ENCODE assay signal across 18 cellular contexts in the genomic region with DNA sequence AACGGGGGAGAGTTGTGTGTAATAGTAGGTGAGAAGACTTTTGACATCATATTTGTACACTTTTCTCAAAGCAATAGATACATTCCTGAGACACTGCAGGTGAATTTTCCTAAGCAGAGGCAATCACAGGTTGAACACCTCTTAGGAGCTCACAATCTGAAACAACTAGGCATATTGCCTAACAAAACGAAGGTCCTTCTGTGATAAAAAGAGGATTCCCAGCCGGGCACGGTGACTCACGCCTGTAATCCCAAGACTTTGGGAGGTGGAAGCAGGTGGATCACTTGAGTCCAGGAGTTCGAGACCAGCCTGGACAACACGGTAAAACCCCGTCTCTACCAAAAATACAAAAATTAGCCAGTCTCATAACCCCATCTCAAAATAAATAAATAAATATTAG.
"Had no signal": no experiment of that assay in that cellular context is flagged by ENCODE, and none has a peak within 500 bp of the region (broad histone marks: within the 10 kb centered on the region; RNA-seq: fewer than 3 reads in every experiment).

No MANE protein-coding gene starts in this region.

- H3K4me1 ChIP-seq: body of pancreas, colonic mucosa had no signal

- H3K27ac ChIP-seq: body of pancreas, colonic mucosa, ovary, WERI-Rb-1 had no signal

- H3K4me1 Mint-ChIP-seq: activated CD4-positive, alpha-beta T cell treated with anti-CD3 and anti-CD28 coated beads for 36 hours; activated naive CD8-positive, alpha-beta T cell treated with anti-CD3 and anti-CD28 coated beads for 36 hours; central memory CD8-positive, alpha-beta T cell; stimulated activated effector memory CD8-positive, alpha-beta T cell treated with anti-CD3 and anti-CD28 coated beads, Interleukin-12 subunit alpha, Interleukin-12 subunit beta, amount 100 ng/mL, for 72 hours had no signal

- H3K27me3 ChIP-seq: body of pancreas, colonic mucosa, ovary, stomach had no signal

- H3K36me3 ChIP-seq: colonic mucosa, ovary, WERI-Rb-1 had no signal

- H3K27ac Mint-ChIP-seq: activated CD4-positive, alpha-beta memory T cell treated with anti-CD3 and anti-CD28 coated beads for 36 hours; activated CD4-positive, alpha-beta T cell treated with anti-CD3 and anti-CD28 coated beads for 36 hours; activated naive CD8-positive, alpha-beta T cell treated with anti-CD3 and anti-CD28 coated beads for 36 hours; stimulated activated effector memory CD8-positive, alpha-beta T cell treated with anti-CD3 and anti-CD28 coated beads, Interleukin-12 subunit alpha, Interleukin-12 subunit beta, amount 100 ng/mL, for 72 hours had no signal

- H3K36me3 Mint-ChIP-seq: activated CD4-positive, alpha-beta memory T cell treated with anti-CD3 and anti-CD28 coated beads for 36 hours; activated naive CD8-positive, alpha-beta T cell treated with anti-CD3 and anti-CD28 coated beads for 36 hours; stimulated activated effector memory CD8-positive, alpha-beta T cell treated with anti-CD3 and anti-CD28 coated beads, Interleukin-12 subunit alpha, Interleukin-12 subunit beta, amount 100 ng/mL, for 72 hours had no signal

- H3K9me3 ChIP-seq: body of pancreas, colonic mucosa, ovary, stomach had no signal

- H3K9me3 Mint-ChIP-seq: activated CD4-positive, alpha-beta memory T cell treated with anti-CD3 and anti-CD28 coated beads for 36 hours; activated naive CD8-positive, alpha-beta T cell treated with anti-CD3 and anti-CD28 coated beads for 36 hours; central memory CD8-positive, alpha-beta T cell; stimulated activated effector memory CD8-positive, alpha-beta T cell treated with anti-CD3 and anti-CD28 coated beads, Interleukin-12 subunit alpha, Interleukin-12 subunit beta, amount 100 ng/mL, for 72 hours had no signal

- DNase-seq: activated CD4-positive, alpha-beta memory T cell treated with anti-CD3 and anti-CD28 coated beads for 36 hours; activated CD4-positive, alpha-beta T cell treated with anti-CD3 and anti-CD28 coated beads for 36 hours; activated naive CD8-positive, alpha-beta T cell treated with anti-CD3 and anti-CD28 coated beads for 36 hours; activated T-cell treated with anti-CD3 and anti-CD28 coated beads for 4 hours; amygdala; body of pancreas; colonic mucosa; erythroblast; foreskin melanocyte; glutamatergic neuron; kidney glomerular epithelial cell; left ventricle myocardium superior; ovary; stimulated activated CD4-positive, alpha-beta T cell treated with anti-CD3 and anti-CD28 coated beads, Interleukin-4, amount 100 ng/mL, for 24 hours; stomach; WERI-Rb-1 had no signal

- H3K4me3 ChIP-seq: body of pancreas, colonic mucosa, ovary, stomach had no signal

- H3K4me3 Mint-ChIP-seq: activated CD4-positive, alpha-beta memory T cell treated with anti-CD3 and anti-CD28 coated beads for 36 hours; activated CD4-positive, alpha-beta T cell treated with anti-CD3 and anti-CD28 coated beads for 36 hours; activated naive CD8-positive, alpha-beta T cell treated with anti-CD3 and anti-CD28 coated beads for 36 hours; central memory CD8-positive, alpha-beta T cell; stimulated activated effector memory CD8-positive, alpha-beta T cell treated with anti-CD3 and anti-CD28 coated beads, Interleukin-12 subunit alpha, Interleukin-12 subunit beta, amount 100 ng/mL, for 72 hours had no signal
